ENCODE assay signal across 9 cellular contexts in genomic region chr14:85528882-85529585, GRCh38. TPM values are rescaled to one million over a fixed set of nuclear protein-coding genes. Genes with fewer than 3 reads are reported as not detected.
DNase-seq lines count a peak whose midpoint lies in the region; ATAC-seq and TF ChIP-seq lines count a peak whose summit lies in the region.
"Had no signal": no experiment of that assay in that cellular context is flagged by ENCODE, and none has a peak within 500 bp of the region (broad histone marks: within the 10 kb centered on the region; RNA-seq: fewer than 3 reads in every experiment).

No MANE protein-coding gene starts in this region.

- H3K79me2 ChIP-seq in Karpas-422 (ENCODE audit: low read length) = no peaks in the 10 kb centered on the region

- intact Hi-C loops in Right ventricle myocardium superior (cut with DNase I) = no loop called here
- intact Hi-C loops in cardiac septum (cut with DNase I) = loop anchor here (5.0 kb wide), 2 partner anchors 52 to 112 kb away; no protein-coding TSS in a partner anchor
- intact Hi-C loops in uterus (cut with DNase I; ENCODE audit: low total_unique reads) = no loop called here

- H3K4me3 ChIP-seq in endodermal cell (ENCODE audit: low read length) (peak overlapping the region; percentile 91), uterus (peak overlapping the region; percentile 57 to 83), Karpas-422 (ENCODE audit: low read length) (no peak overlapping the region)
- H3K4me3 ChIP-seq: BLaER1 had no signal

- peak; percentile 19 for ATAC-seq in Right ventricle myocardium superior (ENCODE audit: poor library complexity)

- H3K36me3 ChIP-seq in endodermal cell (ENCODE audit: control insufficient read depth, insufficient read depth, low read length) (no peaks in the 10 kb centered on the region), uterus (no peaks in the 10 kb centered on the region), Karpas-422 (ENCODE audit: insufficient read depth, low read length) (no peaks in the 10 kb centered on the region)
- H3K36me3 ChIP-seq: BLaER1 had no signal

- H3K27ac ChIP-seq in endodermal cell (ENCODE audit: low read depth, low read length) = no peak overlapping the region
- H3K27ac ChIP-seq in uterus = peak overlapping the region; percentile 57 to 75
- no peak overlapping the region for H3K27ac ChIP-seq in Karpas-422 (ENCODE audit: low read length)
- H3K27ac ChIP-seq: BLaER1 had no signal

- H3K36me3 Mint-ChIP-seq in endodermal cell (ENCODE audit: low read depth) = no peaks in the 10 kb centered on the region

- H3K4me1 ChIP-seq in endodermal cell (ENCODE audit: control insufficient read depth, insufficient read depth, low read length) (no peaks in the 10 kb centered on the region), uterus (no peaks in the 10 kb centered on the region), Karpas-422 (ENCODE audit: low read length) (no peaks in the 10 kb centered on the region)
- H3K4me1 ChIP-seq: BLaER1 had no signal

- no peaks in the 10 kb centered on the region for H4K20me1 ChIP-seq in Karpas-422 (ENCODE audit: insufficient read depth, low read depth, low read length)
- H4K20me1 ChIP-seq: BLaER1 had no signal

- DNase-seq in Right ventricle myocardium superior (peak; percentile 38), cardiac septum (ENCODE audit: low spot score) (no peak), endodermal cell (peak; percentile 64), midbrain (lab: John Stamatoyannopoulos, UW) (peak; percentile 37), uterus (no peak), DMS153 (lab: John Stamatoyannopoulos, UW) (no peak), Karpas-422 (no peak), G401 (ENCODE audit: low spot score) (no peak)

- H3K4me2 ChIP-seq in Karpas-422 (ENCODE audit: low read depth, low read length, poor library complexity, severe bottlenecking) = no peak overlapping the region
- H3K4me2 ChIP-seq: BLaER1 had no signal

- H3K4me1 Mint-ChIP-seq in endodermal cell = peaks cover 16% of the 10 kb centered on the region

- peaks cover 46% of the 10 kb centered on the region for H3K27me3 Mint-ChIP-seq in endodermal cell (ENCODE audit: insufficient read depth)

- H2AFZ ChIP-seq in Karpas-422 (ENCODE audit: low read length) = no peak overlapping the region

- WGBS in endodermal cell (ENCODE audit: insufficient coverage in 1 of 2, insufficient read length in 1 of 2), 2 experiments = 1 to 2% methylated on average over 9 to 28 of the region's 28 CpGs

- H3K27ac Mint-ChIP-seq in endodermal cell = no peak overlapping the region

- H3K9me3 Mint-ChIP-seq in endodermal cell = no peaks in the 10 kb centered on the region

- TF ChIP-seq POLR2A in uterus (IDR thresholded peaks at IDR 0.05) = no peak

- H3K9me2 ChIP-seq in Karpas-422 (replicated peaks; ENCODE audit: insufficient read depth, low read length) = 0 out of 2 replicates have a peak, but pooled peaks cover 4% of the 10 kb centered on the region

- H3K9ac ChIP-seq in endodermal cell (ENCODE audit: extremely low read depth, low read length, poor library complexity, severe bottlenecking) = peak overlapping the region; percentile 31
- no peak overlapping the region for H3K9ac ChIP-seq in Karpas-422 (ENCODE audit: low read length)
- H3K9ac ChIP-seq: BLaER1 had no signal

- peaks cover 20% of the 10 kb centered on the region for H3K27me3 ChIP-seq in endodermal cell (ENCODE audit: control insufficient read depth, insufficient read depth, low read length, poor library complexity, severe bottlenecking)
- H3K27me3 ChIP-seq in uterus = no peaks in the 10 kb centered on the region
- H3K27me3 ChIP-seq in Karpas-422 (ENCODE audit: low read length) = no peaks in the 10 kb centered on the region
- H3K27me3 ChIP-seq: BLaER1 had no signal

- TF ChIP-seq CTCF in endodermal cell (conservative IDR thresholded peaks at IDR 0.05) (no peak), uterus (IDR thresholded peaks at IDR 0.05) (no peak)

- H3K9me3 ChIP-seq in endodermal cell (ENCODE audit: control insufficient read depth, low read length) (no peaks in the 10 kb centered on the region), uterus (no peaks in the 10 kb centered on the region), Karpas-422 (ENCODE audit: low read length) (peaks cover 37% of the 10 kb centered on the region)

- peak overlapping the region; percentile 61 for H3K4me3 Mint-ChIP-seq in endodermal cell

- in situ Hi-C loops in G401 (cut with HindIII; ENCODE audit: low sequenced_read_pairs) = no loop called here

RNA-seq across cellular contexts. Expression of gene FLRT2, which starts 0.9 kb away (rescaled TPM):
- 3.0 TPM for total RNA-seq in Right ventricle myocardium superior
- 6.3 TPM for total RNA-seq in cardiac septum
- total RNA-seq in endodermal cell = 10 to 100 TPM; 26.8 to 36.4 TPM
- 11.4 TPM for polyA plus RNA-seq in endodermal cell (2013, experiment 1 of 2)
- polyA plus RNA-seq in endodermal cell (2013, experiment 2 of 2) = 9.7 TPM
- total RNA-seq in uterus = 10 to 100 TPM in 2 of 4 donors, 1 to 10 TPM in 2; 2.1 to 72.4 (median 9.6) TPM
- not detected in 2 replicates for total RNA-seq in Karpas-422 (2014; rRNA removed; shearing (Covaris generic); ENCODE audit: low replicate concordance)
- total RNA-seq in G401 (2014; rRNA removed; shearing (Covaris generic)) = not detected in 2 replicates

Comparison
In these comparisons a context has a peak if more than half of its experiments do, and no peak if none do; other contexts are left out.
1. DNase-seq: peak in Right ventricle myocardium superior (single experiment), endodermal cell (single experiment) and midbrain (single experiment); none in cardiac septum (single experiment), uterus (0 of 2), DMS153 (single experiment), Karpas-422 (single experiment) and G401 (single experiment).
2. H3K27ac ChIP-seq: peak in uterus (2 of 2); none in endodermal cell (single experiment) and Karpas-422 (single experiment).